1 cellular context compared by ENCODE assay signal in the genomic region with DNA sequence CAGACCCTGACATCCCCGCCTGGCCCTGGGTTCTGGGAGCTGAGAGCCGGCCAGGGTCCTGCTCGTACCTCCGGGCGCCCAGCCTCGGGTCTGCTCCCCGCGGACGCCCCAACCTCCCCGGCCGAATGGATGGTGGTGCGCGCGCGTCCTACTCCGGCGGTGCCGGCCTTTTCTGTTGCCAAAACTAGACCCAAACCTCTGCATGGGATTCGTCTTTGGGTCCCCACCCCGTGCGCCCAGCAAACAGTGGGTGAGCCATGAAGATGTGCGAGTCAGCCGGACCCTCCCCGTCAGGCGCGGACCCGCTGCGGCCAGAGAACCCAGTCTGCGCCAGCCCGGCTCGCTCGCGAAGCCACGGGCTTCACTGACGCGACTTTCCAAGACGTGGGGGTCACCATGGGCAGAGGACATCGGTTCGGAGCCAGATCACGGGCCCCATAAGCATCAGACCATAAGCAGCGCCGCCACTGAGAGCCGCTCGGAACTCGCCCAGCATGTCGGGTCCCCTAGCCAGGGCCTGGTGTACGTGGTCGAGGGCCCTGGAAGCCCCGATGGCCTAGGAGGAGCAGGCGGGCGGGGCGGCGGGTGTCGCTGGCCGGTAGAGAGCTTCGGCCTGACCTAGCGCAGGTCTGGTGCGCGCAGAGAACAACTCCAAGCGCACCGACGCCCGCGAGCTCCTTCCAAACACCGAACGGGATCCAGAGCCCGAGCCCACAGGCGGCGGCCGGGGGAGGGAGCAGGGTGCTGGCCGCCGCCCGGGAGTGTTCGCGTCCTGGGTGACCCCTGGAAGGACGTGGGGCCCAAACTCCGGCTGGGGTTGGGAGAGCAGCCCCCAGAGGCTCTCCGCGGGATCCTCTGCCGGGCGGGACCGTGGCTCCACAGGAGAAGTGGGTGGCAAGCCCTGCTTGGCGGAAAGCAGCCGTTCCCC.
TF ChIP-seq lines count a peak whose summit lies in the region.

No MANE protein-coding gene starts in this region.

TF ChIP-seq in HepG2, 621 proteins besides CTCF, POLR2A, EP300 and RAD21:
- TF ChIP-seq SALL1 (CRISPR knock-in tag; IDR thresholded peaks at IDR 0.05) (0 out of 2 replicates have a peak, but pooled peaks have one; percentile 3), PCBP1 (IDR thresholded peaks at IDR 0.05; ENCODE audit: borderline replicate concordance, low read depth, low read length) (peak; percentile 52; the same call in 1 of the 2 replicates), HOXA3 (CRISPR knock-in tag; IDR thresholded peaks at IDR 0.05) (peak; percentile 17; the same call in 1 of the 2 replicates), ZNF562 (CRISPR knock-in tag; IDR thresholded peaks at IDR 0.05; ENCODE audit: borderline replicate concordance) (no peak), ZFY (CRISPR knock-in tag; IDR thresholded peaks at IDR 0.05) (peak; percentile 36; the same call in 1 of the 2 replicates), HNRNPLL (IDR thresholded peaks at IDR 0.05; ENCODE audit: low read depth, low read length, poor library complexity, severe bottlenecking) (peak; percentile 72), KAT2B (IDR thresholded peaks at IDR 0.05; ENCODE audit: borderline replicate concordance, low read depth, low read length) (no peak), HDAC1 (CRISPR knock-in tag; IDR thresholded peaks at IDR 0.05) (0 out of 2 replicates have a peak, but pooled peaks have one; percentile 27), THAP11 (CRISPR knock-in tag; IDR thresholded peaks at IDR 0.05) (peak; percentile 12; the same call in 1 of the 2 replicates), ZNF564 (CRISPR knock-in tag; IDR thresholded peaks at IDR 0.05) (peak; percentile 38; the same call in 1 of the 2 replicates), ZBTB7B (CRISPR knock-in tag; IDR thresholded peaks at IDR 0.05) (0 out of 2 replicates have a peak, but pooled peaks have one; percentile 39)
- TF ChIP-seq, protein P1, sequence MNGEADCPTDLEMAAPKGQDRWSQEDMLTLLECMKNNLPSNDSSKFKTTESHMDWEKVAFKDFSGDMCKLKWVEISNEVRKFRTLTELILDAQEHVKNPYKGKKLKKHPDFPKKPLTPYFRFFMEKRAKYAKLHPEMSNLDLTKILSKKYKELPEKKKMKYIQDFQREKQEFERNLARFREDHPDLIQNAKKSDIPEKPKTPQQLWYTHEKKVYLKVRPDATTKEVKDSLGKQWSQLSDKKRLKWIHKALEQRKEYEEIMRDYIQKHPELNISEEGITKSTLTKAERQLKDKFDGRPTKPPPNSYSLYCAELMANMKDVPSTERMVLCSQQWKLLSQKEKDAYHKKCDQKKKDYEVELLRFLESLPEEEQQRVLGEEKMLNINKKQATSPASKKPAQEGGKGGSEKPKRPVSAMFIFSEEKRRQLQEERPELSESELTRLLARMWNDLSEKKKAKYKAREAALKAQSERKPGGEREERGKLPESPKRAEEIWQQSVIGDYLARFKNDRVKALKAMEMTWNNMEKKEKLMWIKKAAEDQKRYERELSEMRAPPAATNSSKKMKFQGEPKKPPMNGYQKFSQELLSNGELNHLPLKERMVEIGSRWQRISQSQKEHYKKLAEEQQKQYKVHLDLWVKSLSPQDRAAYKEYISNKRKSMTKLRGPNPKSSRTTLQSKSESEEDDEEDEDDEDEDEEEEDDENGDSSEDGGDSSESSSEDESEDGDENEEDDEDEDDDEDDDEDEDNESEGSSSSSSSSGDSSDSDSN (CRISPR knock-in tag; IDR thresholded peaks at IDR 0.05): peak; percentile 22; the same call in 1 of the 2 replicates
- TF ChIP-seq, protein P2, sequence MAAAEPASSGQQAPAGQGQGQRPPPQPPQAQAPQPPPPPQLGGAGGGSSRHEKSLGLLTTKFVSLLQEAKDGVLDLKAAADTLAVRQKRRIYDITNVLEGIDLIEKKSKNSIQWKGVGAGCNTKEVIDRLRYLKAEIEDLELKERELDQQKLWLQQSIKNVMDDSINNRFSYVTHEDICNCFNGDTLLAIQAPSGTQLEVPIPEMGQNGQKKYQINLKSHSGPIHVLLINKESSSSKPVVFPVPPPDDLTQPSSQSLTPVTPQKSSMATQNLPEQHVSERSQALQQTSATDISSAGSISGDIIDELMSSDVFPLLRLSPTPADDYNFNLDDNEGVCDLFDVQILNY (CRISPR knock-in tag; conservative IDR thresholded peaks at IDR 0.05): no peak
- TF ChIP-seq, protein P3, sequence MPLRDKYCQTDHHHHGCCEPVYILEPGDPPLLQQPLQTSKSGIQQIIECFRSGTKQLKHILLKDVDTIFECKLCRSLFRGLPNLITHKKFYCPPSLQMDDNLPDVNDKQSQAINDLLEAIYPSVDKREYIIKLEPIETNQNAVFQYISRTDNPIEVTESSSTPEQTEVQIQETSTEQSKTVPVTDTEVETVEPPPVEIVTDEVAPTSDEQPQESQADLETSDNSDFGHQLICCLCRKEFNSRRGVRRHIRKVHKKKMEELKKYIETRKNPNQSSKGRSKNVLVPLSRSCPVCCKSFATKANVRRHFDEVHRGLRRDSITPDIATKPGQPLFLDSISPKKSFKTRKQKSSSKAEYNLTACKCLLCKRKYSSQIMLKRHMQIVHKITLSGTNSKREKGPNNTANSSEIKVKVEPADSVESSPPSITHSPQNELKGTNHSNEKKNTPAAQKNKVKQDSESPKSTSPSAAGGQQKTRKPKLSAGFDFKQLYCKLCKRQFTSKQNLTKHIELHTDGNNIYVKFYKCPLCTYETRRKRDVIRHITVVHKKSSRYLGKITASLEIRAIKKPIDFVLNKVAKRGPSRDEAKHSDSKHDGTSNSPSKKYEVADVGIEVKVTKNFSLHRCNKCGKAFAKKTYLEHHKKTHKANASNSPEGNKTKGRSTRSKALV (CRISPR knock-in tag; IDR thresholded peaks at IDR 0.05): peak; percentile 99
- TF ChIP-seq, protein P4, sequence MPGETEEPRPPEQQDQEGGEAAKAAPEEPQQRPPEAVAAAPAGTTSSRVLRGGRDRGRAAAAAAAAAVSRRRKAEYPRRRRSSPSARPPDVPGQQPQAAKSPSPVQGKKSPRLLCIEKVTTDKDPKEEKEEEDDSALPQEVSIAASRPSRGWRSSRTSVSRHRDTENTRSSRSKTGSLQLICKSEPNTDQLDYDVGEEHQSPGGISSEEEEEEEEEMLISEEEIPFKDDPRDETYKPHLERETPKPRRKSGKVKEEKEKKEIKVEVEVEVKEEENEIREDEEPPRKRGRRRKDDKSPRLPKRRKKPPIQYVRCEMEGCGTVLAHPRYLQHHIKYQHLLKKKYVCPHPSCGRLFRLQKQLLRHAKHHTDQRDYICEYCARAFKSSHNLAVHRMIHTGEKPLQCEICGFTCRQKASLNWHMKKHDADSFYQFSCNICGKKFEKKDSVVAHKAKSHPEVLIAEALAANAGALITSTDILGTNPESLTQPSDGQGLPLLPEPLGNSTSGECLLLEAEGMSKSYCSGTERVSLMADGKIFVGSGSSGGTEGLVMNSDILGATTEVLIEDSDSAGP (CRISPR knock-in tag; IDR thresholded peaks at IDR 0.05; ENCODE audit: borderline replicate concordance): peak; percentile 52; the same call in 1 of the 2 replicates
- TF ChIP-seq, protein P5, sequence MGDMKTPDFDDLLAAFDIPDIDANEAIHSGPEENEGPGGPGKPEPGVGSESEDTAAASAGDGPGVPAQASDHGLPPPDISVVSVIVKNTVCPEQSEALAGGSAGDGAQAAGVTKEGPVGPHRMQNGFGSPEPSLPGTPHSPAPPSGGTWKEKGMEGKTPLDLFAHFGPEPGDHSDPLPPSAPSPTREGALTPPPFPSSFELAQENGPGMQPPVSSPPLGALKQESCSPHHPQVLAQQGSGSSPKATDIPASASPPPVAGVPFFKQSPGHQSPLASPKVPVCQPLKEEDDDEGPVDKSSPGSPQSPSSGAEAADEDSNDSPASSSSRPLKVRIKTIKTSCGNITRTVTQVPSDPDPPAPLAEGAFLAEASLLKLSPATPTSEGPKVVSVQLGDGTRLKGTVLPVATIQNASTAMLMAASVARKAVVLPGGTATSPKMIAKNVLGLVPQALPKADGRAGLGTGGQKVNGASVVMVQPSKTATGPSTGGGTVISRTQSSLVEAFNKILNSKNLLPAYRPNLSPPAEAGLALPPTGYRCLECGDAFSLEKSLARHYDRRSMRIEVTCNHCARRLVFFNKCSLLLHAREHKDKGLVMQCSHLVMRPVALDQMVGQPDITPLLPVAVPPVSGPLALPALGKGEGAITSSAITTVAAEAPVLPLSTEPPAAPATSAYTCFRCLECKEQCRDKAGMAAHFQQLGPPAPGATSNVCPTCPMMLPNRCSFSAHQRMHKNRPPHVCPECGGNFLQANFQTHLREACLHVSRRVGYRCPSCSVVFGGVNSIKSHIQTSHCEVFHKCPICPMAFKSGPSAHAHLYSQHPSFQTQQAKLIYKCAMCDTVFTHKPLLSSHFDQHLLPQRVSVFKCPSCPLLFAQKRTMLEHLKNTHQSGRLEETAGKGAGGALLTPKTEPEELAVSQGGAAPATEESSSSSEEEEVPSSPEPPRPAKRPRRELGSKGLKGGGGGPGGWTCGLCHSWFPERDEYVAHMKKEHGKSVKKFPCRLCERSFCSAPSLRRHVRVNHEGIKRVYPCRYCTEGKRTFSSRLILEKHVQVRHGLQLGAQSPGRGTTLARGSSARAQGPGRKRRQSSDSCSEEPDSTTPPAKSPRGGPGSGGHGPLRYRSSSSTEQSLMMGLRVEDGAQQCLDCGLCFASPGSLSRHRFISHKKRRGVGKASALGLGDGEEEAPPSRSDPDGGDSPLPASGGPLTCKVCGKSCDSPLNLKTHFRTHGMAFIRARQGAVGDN (CRISPR knock-in tag; IDR thresholded peaks at IDR 0.05): 0 out of 2 replicates have a peak, but pooled peaks have one; percentile 28
